In the genomic region with DNA sequence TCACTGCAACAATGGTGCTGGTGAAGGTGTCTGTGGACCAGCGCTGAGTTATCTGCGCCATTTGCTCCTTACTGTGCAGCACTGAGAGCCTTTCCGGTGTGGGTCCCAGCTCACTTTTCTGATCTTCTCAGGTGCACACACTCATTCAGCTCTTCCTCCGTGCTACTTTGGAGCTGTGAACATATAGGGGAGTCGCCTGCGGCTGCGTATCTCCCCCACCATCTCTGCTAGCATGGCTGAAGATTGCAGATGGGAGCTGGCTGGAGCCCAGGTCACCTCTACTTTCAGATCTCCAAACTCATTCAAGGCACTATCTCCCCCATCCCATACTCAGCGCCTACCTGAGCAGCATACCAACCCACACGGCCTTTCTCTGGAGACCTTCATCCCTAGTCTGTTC, we compare ENCODE assay signal across 34 cellular contexts.
"Had no signal": no experiment of that assay in that cellular context is flagged by ENCODE, and none has a peak within 500 bp of the region (broad histone marks: within the 10 kb centered on the region; RNA-seq: fewer than 3 reads in every experiment).

No MANE protein-coding gene starts in this region.

- H3K27ac ChIP-seq: adrenal gland, ascending aorta, body of pancreas, brain microvascular endothelial cell, breast epithelium, cardiac muscle cell had no signal

- DNase-seq: activated effector memory CD4-positive, alpha-beta T cell treated with anti-CD3 and anti-CD28 coated beads, Interleukin-2, amount 50 U/mL, for 16 hours; activated effector memory CD4-positive, alpha-beta T cell treated with Interleukin-2 at 50 U/mL for 16 hours; activated gamma-delta T cell; activated gamma-delta T cell treated with Interleukin-2 at 50 U/mL for 16 hours; activated naive CD4-positive, alpha-beta T cell; activated naive CD4-positive, alpha-beta T cell treated with anti-CD3 and anti-CD28 coated beads for 36 hours; activated naive CD4-positive, alpha-beta T cell treated with anti-CD3 and anti-CD28 coated beads, Interleukin-2, amount 10 ng/mL, durations not matched to agents 7 days and 5 days; activated naive CD4-positive, alpha-beta T cell treated with anti-CD3 and anti-CD28 coated beads, Interleukin-2, amount 50 U/mL, for 16 hours; activated naive CD4-positive, alpha-beta T cell treated with Interleukin-2 at 50 U/mL for 16 hours; activated naive CD8-positive, alpha-beta T cell treated with anti-CD3 and anti-CD28 coated beads for 36 hours; activated naive CD8-positive, alpha-beta T cell treated with anti-CD3 and anti-CD28 coated beads, Interleukin-2, amount 10 ng/mL, durations not matched to agents 7 days and 5 days; activated naive CD8-positive, alpha-beta T cell treated with anti-CD3 and anti-CD28 coated beads, Interleukin-2, amount 50 U/mL, for 24 hours; activated T-cell treated with anti-CD3 and anti-CD28 coated beads, Interleukin-2, amount 50 U/mL, for 1 hour; activated T-cell treated with anti-CD3 and anti-CD28 coated beads, Interleukin-2, amount 50 U/mL, for 24 hours; activated T-cell treated with anti-CD3 and anti-CD28 coated beads, Interleukin-2, amount 50 U/mL, for 4 hours; activated T-cell treated with anti-CD3 and anti-CD28 coated beads, Interleukin-2, amount 50 U/mL, for 48 hours; activated T-cell treated with anti-CD3 and anti-CD28 coated beads, Interleukin-2, amount 50 U/mL, for 72 hours; adrenal gland; amniotic stem cell; amygdala; anterior cingulate cortex; aorta; body of pancreas; brain microvascular endothelial cell; caudate nucleus; central memory CD4-positive, alpha-beta T cell; cerebellar nuclear complex had no signal

- H3K4me1 ChIP-seq: adrenal gland, ascending aorta, body of pancreas, breast epithelium had no signal

- H3K9me3 ChIP-seq: adrenal gland, ascending aorta, body of pancreas, breast epithelium had no signal

- H3K4me3 ChIP-seq: adrenal gland, ascending aorta, body of pancreas, breast epithelium, cardiac muscle cell had no signal

- H3K36me3 ChIP-seq: adrenal gland, ascending aorta, brain microvascular endothelial cell, breast epithelium, cardiac muscle cell had no signal

- ATAC-seq: activated naive CD4-positive, alpha-beta T cell treated with anti-CD3 and anti-CD28 coated beads, Interleukin-2, amount 50 U/mL, for 72 hours; activated naive CD8-positive, alpha-beta T cell treated with anti-CD3 and anti-CD28 coated beads, Interleukin-2, amount 50 U/mL, for 24 hours; activated T-cell treated with anti-CD3 and anti-CD28 coated beads, Interleukin-2, amount 50 U/mL, for 4 hours; activated T-cell treated with anti-CD3 and anti-CD28 coated beads, Interleukin-2, amount 50 U/mL, for 72 hours; activated T-helper 17 cell treated with anti-CD3 and anti-CD28 coated beads, Interleukin-2, amount 50 U/mL, for 72 hours; body of pancreas had no signal

- FAIRE-seq: astrocyte, colon had no signal

- H3K27me3 ChIP-seq: adrenal gland, ascending aorta, body of pancreas, brain microvascular endothelial cell, breast epithelium, cardiac muscle cell had no signal
